ENCODE assay signal across 24 cellular contexts in the genomic region with DNA sequence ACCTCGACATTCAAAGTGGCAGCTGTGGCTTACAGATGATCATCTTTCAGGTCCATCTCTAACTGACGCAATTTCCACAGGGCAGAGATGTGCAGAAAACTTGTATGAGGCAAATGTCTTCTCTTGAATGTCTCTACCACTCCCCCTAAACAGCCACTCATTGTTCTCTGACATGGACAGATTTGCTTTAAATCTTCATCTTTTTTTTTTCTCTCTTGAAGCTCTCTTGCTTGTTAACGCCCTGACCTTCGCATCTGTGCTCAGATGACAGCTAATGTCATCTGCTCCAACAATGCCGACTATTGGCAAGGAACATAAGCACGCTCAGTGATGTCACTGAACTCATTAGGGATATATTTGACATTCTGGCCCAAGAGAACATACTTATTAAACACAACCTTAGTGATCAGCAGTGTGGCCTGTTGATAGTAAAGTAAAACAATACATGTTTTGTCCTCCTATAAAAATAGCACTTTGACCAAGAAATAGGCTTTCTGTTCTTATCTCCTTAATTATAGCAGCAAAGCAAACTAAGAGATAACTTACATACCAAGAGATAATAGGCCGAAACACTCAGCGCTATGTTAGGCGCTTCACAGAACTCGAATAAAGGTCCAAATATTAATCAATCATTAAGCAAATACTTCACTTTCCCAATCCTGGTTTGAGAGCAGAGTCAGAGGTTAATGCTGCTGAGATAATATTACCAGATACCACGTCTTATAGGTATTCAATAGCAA.
A peak's percentile ranks its signal among the peaks of the same experiment; 100 is the strongest.
DNase-seq lines count a peak whose midpoint lies in the region; ATAC-seq, FAIRE-seq and TF ChIP-seq lines count a peak whose summit lies in the region.
"Had no signal": no experiment of that assay in that cellular context is flagged by ENCODE, and none has a peak within 500 bp of the region (broad histone marks: within the 10 kb centered on the region; RNA-seq: fewer than 3 reads in every experiment).

No MANE protein-coding gene starts in this region.

- peak; percentile 83 for ATAC-seq in Right ventricle myocardium superior (ENCODE audit: poor library complexity)
- ATAC-seq: activated naive CD8-positive, alpha-beta T cell treated with anti-CD3 and anti-CD28 coated beads, Interleukin-2, amount 50 U/mL, for 24 hours; esophagus mucosa; K562; upper lobe of right lung had no signal

- peaks cover 0 to 6% of the 10 kb centered on the region in 2 donors for H3K4me1 ChIP-seq in right atrium auricular region
- H3K4me1 ChIP-seq: upper lobe of right lung had no signal

- H3K36me3 ChIP-seq in right atrium auricular region, result no peaks in the 10 kb centered on the region
- H3K36me3 ChIP-seq: upper lobe of right lung had no signal

- no peak for TF ChIP-seq CTCF in right atrium auricular region (IDR thresholded peaks at IDR 0.05)

- in situ Hi-C loops in SK-MEL-5 (cut with HindIII; ENCODE audit: low pct_unique_long_range_greater_than_20kb, low sequenced_read_pairs), result no loop called here
- in situ Hi-C loops in KBM-7 (cut with MboI; ENCODE audit: low pct_unique_long_range_greater_than_20kb, low sequenced_read_pairs), result no loop called here

- intact Hi-C loops in Right ventricle myocardium superior (cut with DNase I), result no loop called here

- peak; percentile 37 for FAIRE-seq in urothelium cell line (lab: Jason Lieb, UNC)
- FAIRE-seq: GM19239, K562 had no signal

- H3K27me3 ChIP-seq in right atrium auricular region, result no peaks in the 10 kb centered on the region
- H3K27me3 ChIP-seq: upper lobe of right lung had no signal

- DNase-seq in Right ventricle myocardium superior (no peak), right atrium auricular region (ENCODE audit: low spot score) (no peak), SK-MEL-5 (ENCODE audit: low read depth, low spot score) (peak; percentile 95), medulla oblongata (ENCODE audit: extremely low spot score) (peak; percentile 16), urothelium cell line (ENCODE audit: low spot score) (no peak), GM03348 (ENCODE audit: low spot score) (no peak), cortex of kidney (lab: John Stamatoyannopoulos, UW) (no peak), KBM-7 (no peak)
- DNase-seq: activated CD4-positive, alpha-beta T cell treated with anti-CD3 and anti-CD28 coated beads for 4 hours; activated naive CD8-positive, alpha-beta T cell treated with anti-CD3 and anti-CD28 coated beads, Interleukin-2, amount 50 U/mL, for 24 hours; activated T-cell treated with anti-CD3 and anti-CD28 coated beads, Interleukin-2, amount 50 U/mL, for 48 hours; central memory CD4-positive, alpha-beta T cell; DMS53; endodermal cell; foreskin fibroblast; H7; left colon; NCI-H1417 treated with DMSO at 0.1 percent for 48 hours; NCI-H524 treated with DMSO at 0.1 percent for 48 hours; stimulated activated CD4-positive, alpha-beta T cell treated with anti-CD3 and anti-CD28 coated beads, Interleukin-2, amount 100 ng/mL, for 48 hours; upper lobe of right lung had no signal

- H3K27ac ChIP-seq in right atrium auricular region, result no peak overlapping the region
- H3K27ac ChIP-seq: upper lobe of right lung had no signal

- peaks cover 0 to 9% of the 10 kb centered on the region in 2 donors for H3K9me3 ChIP-seq in right atrium auricular region
- H3K9me3 ChIP-seq: upper lobe of right lung had no signal

- no peak overlapping the region for H3K4me3 ChIP-seq in right atrium auricular region
- H3K4me3 ChIP-seq: K562, upper lobe of right lung had no signal

Comparison
In these comparisons a context has a peak if more than half of its experiments do, and no peak if none do; other contexts are left out.
1. DNase-seq: peak in SK-MEL-5 (single experiment) and medulla oblongata (single experiment); none in Right ventricle myocardium superior (single experiment), right atrium auricular region (single experiment), urothelium cell line (single experiment), GM03348 (single experiment), cortex of kidney (single experiment) and KBM-7 (single experiment).